ENCODE assay signal across 18 cellular contexts in genomic region chr2:77479895-77480294, GRCh38. TPM values are rescaled to one million over a fixed set of nuclear protein-coding genes. Genes with fewer than 3 reads are reported as not detected.
A peak's percentile ranks its signal among the peaks of the same experiment; 100 is the strongest.
DNase-seq lines count a peak whose midpoint lies in the region; ATAC-seq and TF ChIP-seq lines count a peak whose summit lies in the region.
"Had no signal": no experiment of that assay in that cellular context is flagged by ENCODE, and none has a peak within 500 bp of the region (broad histone marks: within the 10 kb centered on the region; RNA-seq: fewer than 3 reads in every experiment).

No MANE protein-coding gene starts in this region.

- peak overlapping the region; percentile 46 for H2AFZ ChIP-seq in smooth muscle cell (ENCODE audit: low read depth)
- no peak overlapping the region for H2AFZ ChIP-seq in osteoblast (ENCODE audit: low read length)
- H2AFZ ChIP-seq in mammary epithelial cell (ENCODE audit: low read depth, low read length), result no peak overlapping the region
- H2AFZ ChIP-seq: GM23248 had no signal

- in situ Hi-C loops in Caki2 (cut with HindIII; ENCODE audit: low pct_unique_long_range_greater_than_20kb, low sequenced_read_pairs), result no loop called here
- in situ Hi-C loops in mammary epithelial cell (cut with MboI; ENCODE audit: low sequenced_read_pairs in 2 of 2), result no loop called here

- H3K4me1 Mint-ChIP-seq in WTC11, result peaks cover 17% of the 10 kb centered on the region

- H3K27me3 ChIP-seq in smooth muscle cell (ENCODE audit: low read depth), result no peaks in the 10 kb centered on the region
- H3K27me3 ChIP-seq in osteoblast (ENCODE audit: insufficient read depth, low read length), result no peaks in the 10 kb centered on the region
- H3K27me3 ChIP-seq in mammary epithelial cell (ENCODE audit: insufficient read depth, low read length), result no peaks in the 10 kb centered on the region

- CTCF ChIA-PET in WTC11 (lab: Charles Lee) (interaction anchor here (1.3 kb wide), 1 partner anchor 10 kb away, joined by 3 read pairs; no protein-coding TSS in a partner anchor), mammary epithelial cell (lab: Charles Lee; ENCODE audit: low non-redundant PET) (no interaction called here)

- no peaks in the 10 kb centered on the region for H3F3A ChIP-seq in smooth muscle cell (ENCODE audit: low read depth)

- H3K9me3 Mint-ChIP-seq in WTC11, result peaks cover 21% of the 10 kb centered on the region

- H3K36me3 ChIP-seq in smooth muscle cell (ENCODE audit: low read depth), result no peaks in the 10 kb centered on the region
- H3K36me3 ChIP-seq in osteoblast (ENCODE audit: insufficient read depth, low read length), result no peaks in the 10 kb centered on the region
- no peaks in the 10 kb centered on the region for H3K36me3 ChIP-seq in mammary epithelial cell (ENCODE audit: insufficient read depth, low read length)

- no TSS peak for BruUV-seq in mammary epithelial cell (replicated peaks; lab: Mats Ljungman, UMichigan)

- H3K27me3 Mint-ChIP-seq in WTC11 (ENCODE audit: low read depth), result no peaks in the 10 kb centered on the region

- H3K4me1 ChIP-seq in smooth muscle cell (ENCODE audit: low read depth), result peaks cover 8% of the 10 kb centered on the region
- H3K4me1 ChIP-seq in osteoblast (ENCODE audit: insufficient read depth, low read length), result no peaks in the 10 kb centered on the region
- no peaks in the 10 kb centered on the region for H3K4me1 ChIP-seq in mammary epithelial cell (ENCODE audit: insufficient read depth, low read length)

- WGBS in smooth muscle cell (ENCODE audit: low lambda C conversion rate), result 31% methylated on average over 3 of the region's 3 CpGs
- WGBS in mammary epithelial cell (ENCODE audit: low coverage, missing lambda C conversion rate), result 33% methylated on average over 3 of the region's 3 CpGs

- dilution Hi-C loops in mammary epithelial cell (cut with HindIII; ENCODE audit: low sequenced_read_pairs), result no loop called here

- H3K27ac Mint-ChIP-seq in WTC11, result no peak overlapping the region; the same call in 1 of the 2 replicates

- intact Hi-C loops in mammary epithelial cell (cut with micrococcal nuclease), result no loop called here

- POLR2A ChIA-PET in WTC11 (lab: Charles Lee), result interaction anchor here (0.6 kb wide), 1 partner anchor 136 kb away, joined by 3 read pairs; no protein-coding TSS in a partner anchor

- H3K9ac ChIP-seq in smooth muscle cell (ENCODE audit: low read depth) (peak overlapping the region; percentile 2), mammary epithelial cell (ENCODE audit: insufficient read depth, low read length) (no peak overlapping the region)
- H3K9ac ChIP-seq: GM23248 had no signal

- ATAC-seq in WTC11 (peak; percentile 43; the same call in 1 of the 2 replicates), HG02623 (IDR thresholded peaks at IDR 0.05; ENCODE audit: unreplicated experiment) (no peak)
- ATAC-seq: Panc1 had no signal

- H3K79me2 ChIP-seq in smooth muscle cell (ENCODE audit: low read depth), result no peaks in the 10 kb centered on the region
- no peaks in the 10 kb centered on the region for H3K79me2 ChIP-seq in osteoblast (ENCODE audit: insufficient read depth, low read length)
- no peaks in the 10 kb centered on the region for H3K79me2 ChIP-seq in mammary epithelial cell (ENCODE audit: insufficient read depth, low read length)

- peaks cover 14% of the 10 kb centered on the region for H3K36me3 Mint-ChIP-seq in WTC11

- DNase-seq in Caki2 (ENCODE audit: low read depth), result peak; percentile 43
- DNase-seq in WTC11 (ENCODE audit: low spot score), result no peak
- peak; percentile 16 for DNase-seq in iPS-NIHi7 (ENCODE audit: extremely low spot score)
- DNase-seq in smooth muscle cell (lab: John Stamatoyannopoulos, UW; ENCODE audit: unreplicated experiment), result no peak
- no peak for DNase-seq in osteoblast (ENCODE audit: insufficient read length, low spot score, missing footprints)
- DNase-seq in mammary epithelial cell, result no peak
- DNase-seq in erythroblast (lab: John Stamatoyannopoulos, UW), result no peak
- DNase-seq: ACHN, Calu3, GM23248, NCI-H1048, NCI-H146, NCI-H2081, NCI-H524 had no signal

- H3K4me3 ChIP-seq in smooth muscle cell, result no peak overlapping the region
- H3K4me3 ChIP-seq in osteoblast (ENCODE audit: insufficient read depth, low read length), result no peak overlapping the region
- H3K4me3 ChIP-seq in mammary epithelial cell (replicated peaks in 1 of 3; ENCODE audit: insufficient read depth in 1 of 3, low read depth in 2 of 3, low read length in 3 of 3), result no peak overlapping the region
- H3K4me3 ChIP-seq: GM23248 had no signal

- TF ChIP-seq CTCF in WTC11 (IDR thresholded peaks at IDR 0.05), result no peak
- TF ChIP-seq CTCF in smooth muscle cell (IDR thresholded peaks at IDR 0.05; ENCODE audit: borderline replicate concordance, insufficient read depth, poor library complexity, severe bottlenecking), result no peak
- no peak for TF ChIP-seq CTCF in osteoblast (IDR thresholded peaks at IDR 0.05; ENCODE audit: extremely low read depth, low read depth, low read length)
- TF ChIP-seq CTCF in mammary epithelial cell (conservative IDR thresholded peaks at IDR 0.05 in 1 of 2, IDR thresholded peaks at IDR 0.05 in 1 of 2; ENCODE audit: extremely low read depth in 1 of 2, insufficient read depth in 1 of 2, low read depth in 1 of 2, low read length in 2 of 2), result no peak

- TF ChIP-seq POLR2A in erythroblast (IDR thresholded peaks at IDR 0.05; ENCODE audit: low read length), result no peak

- no peaks in the 10 kb centered on the region for H3K9me3 ChIP-seq in smooth muscle cell (replicated peaks; ENCODE audit: low read depth)
- H3K9me3 ChIP-seq in osteoblast (ENCODE audit: low read depth, low read length), result no peaks in the 10 kb centered on the region
- H3K9me3 ChIP-seq in mammary epithelial cell (replicated peaks; ENCODE audit: insufficient read depth, low read length), result peaks cover 4% of the 10 kb centered on the region

- H4K20me1 ChIP-seq in smooth muscle cell (ENCODE audit: low read depth), result no peaks in the 10 kb centered on the region
- H4K20me1 ChIP-seq in osteoblast (ENCODE audit: insufficient read depth, low read length), result no peaks in the 10 kb centered on the region
- no peaks in the 10 kb centered on the region for H4K20me1 ChIP-seq in mammary epithelial cell (ENCODE audit: insufficient read depth, low read length)

- no peak overlapping the region for H3K4me3 Mint-ChIP-seq in WTC11

- H3K27ac ChIP-seq in smooth muscle cell (ENCODE audit: low read depth) (peak overlapping the region; percentile 69), osteoblast (ENCODE audit: low read depth, low read length) (no peak overlapping the region), mammary epithelial cell (ENCODE audit: insufficient read depth, low read depth, low read length) (no peak overlapping the region)
- H3K27ac ChIP-seq: GM23248 had no signal

- H3K4me2 ChIP-seq in smooth muscle cell (peak overlapping the region; percentile 78), osteoblast (ENCODE audit: insufficient read depth, low read length) (no peak overlapping the region), mammary epithelial cell (ENCODE audit: insufficient read depth, low read depth, low read length) (no peak overlapping the region)

TF ChIP-seq in WTC11, 78 proteins besides CTCF, POLR2A, EP300 and RAD21 (continues in another document):
- TF ChIP-seq SP1 (CRISPR knock-in tag; conservative IDR thresholded peaks at IDR 0.05), result no peak
- TF ChIP-seq MYBL2 (CRISPR knock-in tag; IDR thresholded peaks at IDR 0.05), result no peak
- TF ChIP-seq RORB (CRISPR knock-in tag; IDR thresholded peaks at IDR 0.05), result no peak
- no peak for TF ChIP-seq ZNF138 (CRISPR knock-in tag; conservative IDR thresholded peaks at IDR 0.05)
- TF ChIP-seq AFF4 (CRISPR knock-in tag; IDR thresholded peaks at IDR 0.05; ENCODE audit: borderline replicate concordance), result no peak
- TF ChIP-seq JUN (CRISPR knock-in tag; IDR thresholded peaks at IDR 0.05), result no peak
- no peak for TF ChIP-seq SMAD3 (CRISPR knock-in tag; IDR thresholded peaks at IDR 0.05; ENCODE audit: borderline replicate concordance)
- no peak for TF ChIP-seq CDX4 (CRISPR knock-in tag; IDR thresholded peaks at IDR 0.05; ENCODE audit: borderline replicate concordance)
- no peak for TF ChIP-seq ZNF396 (CRISPR knock-in tag; IDR thresholded peaks at IDR 0.05; ENCODE audit: borderline replicate concordance)

RNA-seq across cellular contexts. Expression of gene LRRTM4, which starts 42.3 kb away (rescaled TPM):
- 2.1 and 2.6 TPM in 2 replicates for total RNA-seq in Caki2 (2014; rRNA removed; shearing (Covaris generic); ENCODE audit: low replicate concordance)
- 8.5 to 10.2 TPM (median 9.4 TPM) in 3 replicates for total RNA-seq in WTC11 (2021)
- total RNA-seq in smooth muscle cell, result 2.4 and 5.5 TPM in 2 replicates
- 0.37 and 1.4 TPM in 2 replicates for polyA plus RNA-seq in smooth muscle cell
- total RNA-seq in osteoblast, result under 0.01 TPM in 1 of 2 replicates, not detected in the other
- total RNA-seq in mammary epithelial cell, result not detected
- not detected for polyA plus RNA-seq in mammary epithelial cell
- polyA minus RNA-seq in mammary epithelial cell, result not detected
- total RNA-seq: Calu3, GM23248, MCF 10A, SK-MEL-5 had no signal
- polyA plus RNA-seq: GM23248 had no signal

Comparison
In these comparisons a context has a peak if more than half of its experiments do, and no peak if none do; other contexts are left out.
1. DNase-seq: peak in Caki2 (single experiment) and iPS-NIHi7 (single experiment); none in WTC11 (single experiment), smooth muscle cell (single experiment), osteoblast (single experiment), mammary epithelial cell (single experiment) and erythroblast (0 of 2).